ENCODE assay signal across 1 cellular context in the genomic region with DNA sequence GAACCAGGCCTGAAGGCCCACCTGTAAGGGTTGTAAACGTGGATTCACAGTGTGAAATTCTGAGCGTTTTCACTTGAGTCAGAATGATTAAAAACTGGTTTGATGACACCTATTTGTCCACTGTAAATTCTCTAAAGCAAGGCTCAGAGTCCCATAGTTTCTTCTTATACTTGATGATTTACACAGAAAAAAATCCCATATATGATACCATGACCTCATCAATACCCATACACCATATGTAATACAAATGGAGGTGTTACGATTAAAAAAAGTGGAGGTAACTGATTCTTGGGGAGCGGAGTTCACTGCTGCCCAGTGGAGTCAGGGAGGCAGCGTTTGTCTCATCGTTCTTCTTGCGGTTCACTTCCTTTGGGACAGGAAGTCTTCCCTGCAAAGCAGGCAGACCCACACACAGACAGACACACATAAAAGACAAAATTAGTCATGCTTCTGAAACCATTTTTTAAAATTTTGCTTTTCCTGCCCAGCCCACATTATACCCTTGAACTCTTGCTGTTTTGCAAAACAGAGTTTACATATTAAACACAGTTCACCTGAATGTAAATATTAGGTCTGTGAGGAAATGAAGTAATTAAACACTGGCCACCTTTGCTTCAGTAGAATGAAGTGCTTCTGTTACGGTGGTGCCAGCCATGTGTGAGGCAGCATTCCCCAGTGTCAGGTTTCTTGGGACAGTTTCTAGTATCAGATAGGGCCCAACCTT.
TF ChIP-seq lines count a peak whose summit lies in the region.

No MANE protein-coding gene starts in this region.

TF ChIP-seq in SK-N-SH, 30 proteins besides CTCF, POLR2A, EP300 and RAD21:
- TF ChIP-seq GABPA (IDR thresholded peaks at IDR 0.05; ENCODE audit: low read depth) (no peak), CHD2 (IDR thresholded peaks at IDR 0.05; ENCODE audit: low read length, partially characterized antibody) (no peak), RXRA (IDR thresholded peaks at IDR 0.05; ENCODE audit: borderline replicate concordance, low read depth) (no peak), TCF12 (IDR thresholded peaks at IDR 0.05) (no peak), EZH2phosphoT487 (IDR thresholded peaks at IDR 0.05; ENCODE audit: borderline replicate concordance, low read depth) (no peak), POLR2AphosphoS5 (IDR thresholded peaks at IDR 0.05; ENCODE audit: low read depth, low read length) (no peak)
- TF ChIP-seq, protein P1, sequence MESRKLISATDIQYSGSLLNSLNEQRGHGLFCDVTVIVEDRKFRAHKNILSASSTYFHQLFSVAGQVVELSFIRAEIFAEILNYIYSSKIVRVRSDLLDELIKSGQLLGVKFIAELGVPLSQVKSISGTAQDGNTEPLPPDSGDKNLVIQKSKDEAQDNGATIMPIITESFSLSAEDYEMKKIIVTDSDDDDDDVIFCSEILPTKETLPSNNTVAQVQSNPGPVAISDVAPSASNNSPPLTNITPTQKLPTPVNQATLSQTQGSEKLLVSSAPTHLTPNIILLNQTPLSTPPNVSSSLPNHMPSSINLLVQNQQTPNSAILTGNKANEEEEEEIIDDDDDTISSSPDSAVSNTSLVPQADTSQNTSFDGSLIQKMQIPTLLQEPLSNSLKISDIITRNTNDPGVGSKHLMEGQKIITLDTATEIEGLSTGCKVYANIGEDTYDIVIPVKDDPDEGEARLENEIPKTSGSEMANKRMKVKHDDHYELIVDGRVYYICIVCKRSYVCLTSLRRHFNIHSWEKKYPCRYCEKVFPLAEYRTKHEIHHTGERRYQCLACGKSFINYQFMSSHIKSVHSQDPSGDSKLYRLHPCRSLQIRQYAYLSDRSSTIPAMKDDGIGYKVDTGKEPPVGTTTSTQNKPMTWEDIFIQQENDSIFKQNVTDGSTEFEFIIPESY (IDR thresholded peaks at IDR 0.05; ENCODE audit: borderline replicate concordance, low read depth), result no peak
